1 cellular context compared by ENCODE assay signal in the genomic region with DNA sequence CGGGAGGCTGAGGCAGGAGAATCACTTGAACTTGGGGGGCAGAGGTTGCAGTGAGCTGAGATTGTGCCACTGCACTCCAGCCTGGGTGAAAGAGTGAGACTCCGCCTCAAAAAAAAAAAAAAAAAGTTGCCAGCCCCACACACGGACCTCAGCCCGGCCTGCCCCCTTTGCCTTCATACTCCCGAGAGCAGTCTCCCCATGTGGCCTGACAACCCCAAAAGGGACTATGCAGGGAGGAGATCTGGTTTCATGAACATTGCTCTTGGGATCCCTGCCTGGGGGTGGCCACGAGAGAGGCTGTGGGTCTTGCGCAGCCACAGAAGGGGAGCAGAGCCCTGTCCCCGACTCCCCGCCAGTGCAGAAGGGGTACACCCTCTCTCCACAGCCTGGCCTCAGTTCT.
TF ChIP-seq lines count a peak whose summit lies in the region.

No MANE protein-coding gene starts in this region.

TF ChIP-seq in GM23338, 12 proteins besides CTCF, POLR2A, EP300 and RAD21 (continued from another document):
- TF ChIP-seq, protein P1, sequence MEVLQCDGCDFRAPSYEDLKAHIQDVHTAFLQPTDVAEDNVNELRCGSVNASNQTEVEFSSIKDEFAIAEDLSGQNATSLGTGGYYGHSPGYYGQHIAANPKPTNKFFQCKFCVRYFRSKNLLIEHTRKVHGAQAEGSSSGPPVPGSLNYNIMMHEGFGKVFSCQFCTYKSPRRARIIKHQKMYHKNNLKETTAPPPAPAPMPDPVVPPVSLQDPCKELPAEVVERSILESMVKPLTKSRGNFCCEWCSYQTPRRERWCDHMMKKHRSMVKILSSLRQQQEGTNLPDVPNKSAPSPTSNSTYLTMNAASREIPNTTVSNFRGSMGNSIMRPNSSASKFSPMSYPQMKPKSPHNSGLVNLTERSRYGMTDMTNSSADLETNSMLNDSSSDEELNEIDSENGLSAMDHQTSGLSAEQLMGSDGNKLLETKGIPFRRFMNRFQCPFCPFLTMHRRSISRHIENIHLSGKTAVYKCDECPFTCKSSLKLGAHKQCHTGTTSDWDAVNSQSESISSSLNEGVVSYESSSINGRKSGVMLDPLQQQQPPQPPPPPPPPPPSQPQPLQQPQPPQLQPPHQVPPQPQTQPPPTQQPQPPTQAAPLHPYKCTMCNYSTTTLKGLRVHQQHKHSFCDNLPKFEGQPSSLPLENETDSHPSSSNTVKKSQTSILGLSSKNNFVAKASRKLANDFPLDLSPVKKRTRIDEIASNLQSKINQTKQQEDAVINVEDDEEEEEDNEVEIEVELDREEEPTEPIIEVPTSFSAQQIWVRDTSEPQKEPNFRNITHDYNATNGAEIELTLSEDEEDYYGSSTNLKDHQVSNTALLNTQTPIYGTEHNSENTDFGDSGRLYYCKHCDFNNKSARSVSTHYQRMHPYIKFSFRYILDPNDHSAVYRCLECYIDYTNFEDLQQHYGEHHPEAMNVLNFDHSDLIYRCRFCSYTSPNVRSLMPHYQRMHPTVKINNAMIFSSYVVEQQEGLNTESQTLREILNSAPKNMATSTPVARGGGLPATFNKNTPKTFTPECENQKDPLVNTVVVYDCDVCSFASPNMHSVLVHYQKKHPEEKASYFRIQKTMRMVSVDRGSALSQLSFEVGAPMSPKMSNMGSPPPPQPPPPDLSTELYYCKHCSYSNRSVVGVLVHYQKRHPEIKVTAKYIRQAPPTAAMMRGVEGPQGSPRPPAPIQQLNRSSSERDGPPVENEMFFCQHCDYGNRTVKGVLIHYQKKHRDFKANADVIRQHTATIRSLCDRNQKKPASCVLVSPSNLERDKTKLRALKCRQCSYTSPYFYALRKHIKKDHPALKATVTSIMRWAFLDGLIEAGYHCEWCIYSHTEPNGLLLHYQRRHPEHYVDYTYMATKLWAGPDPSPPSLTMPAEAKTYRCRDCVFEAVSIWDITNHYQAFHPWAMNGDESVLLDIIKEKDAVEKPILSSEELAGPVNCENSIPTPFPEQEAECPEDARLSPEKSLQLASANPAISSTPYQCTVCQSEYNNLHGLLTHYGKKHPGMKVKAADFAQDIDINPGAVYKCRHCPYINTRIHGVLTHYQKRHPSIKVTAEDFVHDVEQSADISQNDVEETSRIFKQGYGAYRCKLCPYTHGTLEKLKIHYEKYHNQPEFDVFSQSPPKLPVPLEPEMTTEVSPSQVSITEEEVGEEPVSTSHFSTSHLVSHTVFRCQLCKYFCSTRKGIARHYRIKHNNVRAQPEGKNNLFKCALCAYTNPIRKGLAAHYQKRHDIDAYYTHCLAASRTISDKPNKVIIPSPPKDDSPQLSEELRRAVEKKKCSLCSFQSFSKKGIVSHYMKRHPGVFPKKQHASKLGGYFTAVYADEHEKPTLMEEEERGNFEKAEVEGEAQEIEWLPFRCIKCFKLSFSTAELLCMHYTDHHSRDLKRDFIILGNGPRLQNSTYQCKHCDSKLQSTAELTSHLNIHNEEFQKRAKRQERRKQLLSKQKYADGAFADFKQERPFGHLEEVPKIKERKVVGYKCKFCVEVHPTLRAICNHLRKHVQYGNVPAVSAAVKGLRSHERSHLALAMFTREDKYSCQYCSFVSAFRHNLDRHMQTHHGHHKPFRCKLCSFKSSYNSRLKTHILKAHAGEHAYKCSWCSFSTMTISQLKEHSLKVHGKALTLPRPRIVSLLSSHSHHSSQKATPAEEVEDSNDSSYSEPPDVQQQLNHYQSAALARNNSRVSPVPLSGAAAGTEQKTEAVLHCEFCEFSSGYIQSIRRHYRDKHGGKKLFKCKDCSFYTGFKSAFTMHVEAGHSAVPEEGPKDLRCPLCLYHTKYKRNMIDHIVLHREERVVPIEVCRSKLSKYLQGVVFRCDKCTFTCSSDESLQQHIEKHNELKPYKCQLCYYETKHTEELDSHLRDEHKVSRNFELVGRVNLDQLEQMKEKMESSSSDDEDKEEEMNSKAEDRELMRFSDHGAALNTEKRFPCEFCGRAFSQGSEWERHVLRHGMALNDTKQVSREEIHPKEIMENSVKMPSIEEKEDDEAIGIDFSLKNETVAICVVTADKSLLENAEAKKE (CRISPR knock-in tag; IDR thresholded peaks at IDR 0.05), result no peak
